32 cellular contexts compared by ENCODE assay signal in genomic region chr3:129483870-129484269, GRCh38. TPM values are rescaled to one million over a fixed set of nuclear protein-coding genes. Genes with fewer than 3 reads are reported as not detected.
"Had no signal": no experiment of that assay in that cellular context is flagged by ENCODE, and none has a peak within 500 bp of the region (broad histone marks: within the 10 kb centered on the region; RNA-seq: fewer than 3 reads in every experiment).

No MANE protein-coding gene starts in this region.

- H3K4me3 Mint-ChIP-seq: dendritic cell treated with granulocyte-macrophage colony-stimulating factor and Interleukin-4, amounts not matched to agents 40 ng/mL and 50 ng/mL, for 4 days; endodermal cell; memory B cell; natural killer cell; stimulated activated memory B cell treated with anti-CD40 and anti-IgM and Interleukin-4, amounts not matched to agents 10 μg/mL and 1 μg/mL and 100 μg/mL, for 72 hours had no signal

- H3K27ac ChIP-seq: colonic mucosa, epithelial cell of prostate, gastrocnemius medialis, hepatocyte, psoas muscle, sigmoid colon, testis, tibial artery had no signal

- H3K36me3 ChIP-seq: colonic mucosa had no signal

- H2AFZ ChIP-seq: hepatocyte had no signal

- H3K36me3 Mint-ChIP-seq: natural killer cell had no signal

- DNase-seq: colonic mucosa; effector CD8-positive, alpha-beta T cell; endodermal cell; foreskin fibroblast; gastrocnemius medialis; heart left ventricle; kidney; natural killer cell; psoas muscle; right cardiac atrium; sigmoid colon; stimulated activated CD4-positive, alpha-beta T cell treated with anti-CD3 and anti-CD28 coated beads, Interleukin-2, amount 100 ng/mL, for 24 hours; stimulated activated CD4-positive, alpha-beta T cell treated with anti-CD3 and anti-CD28 coated beads, Interleukin-4, amount 100 ng/mL, for 24 hours; stimulated activated naive CD8-positive, alpha-beta T cell treated with anti-CD3 and anti-CD28 coated beads, Interleukin-15, Interleukin-2, amounts not matched to agents 100 U/mL and 50 U/mL, for 24 hours; substantia nigra; testis; tibial artery; upper lobe of left lung had no signal

- H3K27ac Mint-ChIP-seq: dendritic cell treated with granulocyte-macrophage colony-stimulating factor and Interleukin-4, amounts not matched to agents 40 ng/mL and 50 ng/mL, for 4 days; endodermal cell; memory B cell; natural killer cell; stimulated activated memory B cell treated with anti-CD40 and anti-IgM and Interleukin-4, amounts not matched to agents 10 μg/mL and 1 μg/mL and 100 μg/mL, for 72 hours had no signal

- H3K27me3 Mint-ChIP-seq: dendritic cell treated with granulocyte-macrophage colony-stimulating factor and Interleukin-4, amounts not matched to agents 40 ng/mL and 50 ng/mL, for 4 days; memory B cell; stimulated activated memory B cell treated with anti-CD40 and anti-IgM and Interleukin-4, amounts not matched to agents 10 μg/mL and 1 μg/mL and 100 μg/mL, for 72 hours had no signal

- H3K4me2 ChIP-seq: hepatocyte had no signal

- H3K9me3 ChIP-seq: colonic mucosa, gastrocnemius medialis, heart left ventricle, psoas muscle, sigmoid colon, testis, tibial artery, upper lobe of left lung had no signal

- H3K27me3 ChIP-seq: colonic mucosa, gastrocnemius medialis, heart left ventricle, hepatocyte, sigmoid colon, testis, tibial artery, upper lobe of left lung had no signal

- H3K4me1 ChIP-seq: colonic mucosa had no signal

- H3K4me3 ChIP-seq: colonic mucosa, gastrocnemius medialis, heart left ventricle, hepatocyte, lung, psoas muscle, sigmoid colon, testis, tibial artery, upper lobe of left lung had no signal

- H3K9me3 Mint-ChIP-seq: dendritic cell treated with granulocyte-macrophage colony-stimulating factor and Interleukin-4, amounts not matched to agents 40 ng/mL and 50 ng/mL, for 4 days; endodermal cell; memory B cell; natural killer cell; stimulated activated memory B cell treated with anti-CD40 and anti-IgM and Interleukin-4, amounts not matched to agents 10 μg/mL and 1 μg/mL and 100 μg/mL, for 72 hours had no signal

- H3K4me1 Mint-ChIP-seq: memory B cell; natural killer cell; stimulated activated memory B cell treated with anti-CD40 and anti-IgM and Interleukin-4, amounts not matched to agents 10 μg/mL and 1 μg/mL and 100 μg/mL, for 72 hours had no signal

- H3K79me2 ChIP-seq: hepatocyte had no signal

RNA-seq across cellular contexts. Expression of gene RHO, which starts 44.6 kb away (rescaled TPM):
- total RNA-seq: colonic mucosa, esophagus mucosa, gastrocnemius medialis, glomerular endothelial cell, heart left ventricle, hepatocyte, kidney, left lobe of liver, liver, lung, natural killer cell, osteocyte, psoas muscle, renal cortical epithelial cell, right cardiac atrium, sigmoid colon, skeletal muscle tissue, upper lobe of left lung had no signal
- polyA plus RNA-seq: liver, neural cell, right cardiac atrium, sigmoid colon had no signal

RNA-seq across cellular contexts. Expression of gene EFCAB12, which starts 55.4 kb away (rescaled TPM):
- total RNA-seq: gastrocnemius medialis, psoas muscle, skeletal muscle tissue had no signal

RNA-seq across cellular contexts. Expression of gene H1-8, which starts 59.1 kb away (rescaled TPM):
- total RNA-seq: colonic mucosa, endodermal cell, esophagus mucosa, gastrocnemius medialis, glomerular endothelial cell, heart left ventricle, hepatocyte, kidney, left lobe of liver, liver, lung, natural killer cell, osteocyte, psoas muscle, renal cortical epithelial cell, right cardiac atrium, sigmoid colon, skeletal muscle tissue, upper lobe of left lung had no signal
- polyA plus RNA-seq: heart left ventricle, hepatocyte, liver, lung, neural cell, psoas muscle, right cardiac atrium, sigmoid colon had no signal
